Comparison of ENCODE assay signal across 18 cellular contexts in genomic region chrX:153361781-153362397, GRCh38. TPM values are rescaled to one million over a fixed set of nuclear protein-coding genes. Genes with fewer than 3 reads are reported as not detected.
DNase-seq lines count a peak whose midpoint lies in the region; ATAC-seq, FAIRE-seq and TF ChIP-seq lines count a peak whose summit lies in the region.
"Had no signal": no experiment of that assay in that cellular context is flagged by ENCODE, and none has a peak within 500 bp of the region (broad histone marks: within the 10 kb centered on the region; RNA-seq: fewer than 3 reads in every experiment).

No MANE protein-coding gene starts in this region.

- POLR2A ChIA-PET in HepG2 (lab: Yijun Ruan, JAX): no interaction called here

- no peak for TF ChIP-seq POLR2A in HepG2 (IDR thresholded peaks at IDR 0.05; ENCODE audit: insufficient read depth in 1 of 2, low read depth in 2 of 2, low read length in 2 of 2)

- H2AFZ ChIP-seq in HepG2 (ENCODE audit: low read length): no peak overlapping the region

- H3K9me3 ChIP-seq in HepG2 (ENCODE audit: low read length): 0 out of 2 replicates have a peak, but pooled peaks cover 8% of the 10 kb centered on the region
- H3K9me3 ChIP-seq in WERI-Rb-1 (ENCODE audit: severe bottlenecking): peaks cover 21% of the 10 kb centered on the region
- H3K9me3 ChIP-seq: SK-N-SH had no signal

- TF ChIP-seq RAD21 in HepG2 (CRISPR knock-in tag; IDR thresholded peaks at IDR 0.05): no peak

- no TSS peak for BruUV-seq in HepG2 (replicated peaks; lab: Mats Ljungman, UMichigan)

- TF ChIP-seq CTCF in HepG2 (CRISPR knock-in tag; IDR thresholded peaks at IDR 0.05) (no peak), WERI-Rb-1 (IDR thresholded peaks at IDR 0.05; ENCODE audit: low read depth, low read length) (no peak)

- ATAC-seq in HepG2: no peak

- CTCF ChIA-PET in HepG2 (lab: Yijun Ruan, JAX; ENCODE audit: low intra/inter-chr PET ratio, low total read pairs): no interaction called here

- H3K4me3 ChIP-seq in HepG2 (replicated peaks in 1 of 3; ENCODE audit: insufficient read depth in 1 of 3, low read depth in 2 of 3, low read length in 3 of 3) (no peak overlapping the region), WERI-Rb-1 (ENCODE audit: low read depth, low read length) (no peak overlapping the region)

- DNase-seq in NCI-H1694 (lab: John Stamatoyannopoulos, UW) (peak; percentile 1), NCI-H1694 treated with DMSO at 0.1 percent for 48 hours (lab: John Stamatoyannopoulos, UW) (no peak), NCI-H2171 treated with DMSO at 0.1 percent for 48 hours (lab: John Stamatoyannopoulos, UW) (peak; percentile 12), amniotic epithelial cell (ENCODE audit: low read depth) (peak; percentile 54), renal cortical epithelial cell (ENCODE audit: low read depth) (peak; percentile 9), ACHN (no peak), HepG2 (ENCODE audit: low spot score) (no peak), WERI-Rb-1 (no peak)
- DNase-seq: 8988T; CD4-positive, CD25-positive, alpha-beta regulatory T cell; NCI-H1105; NCI-H187 treated with DMSO at 0.1 percent for 48 hours; NCI-H2227 treated with DMSO at 0.1 percent for 48 hours; NCI-H69; SK-N-SH; T-helper 1 cell had no signal

- no peak overlapping the region for H3K27ac ChIP-seq in HepG2 (ENCODE audit: extremely low read length, insufficient read depth, low read length)
- H3K27ac ChIP-seq in WERI-Rb-1: no peak overlapping the region

- in situ Hi-C loops in ACHN (cut with HindIII; ENCODE audit: low pct_ligation_motif_present, low pct_unique_long_range_greater_than_20kb, low sequenced_read_pairs) (no loop called here), HepG2 (cut with HindIII; ENCODE audit: extremely low pct_ligation_motif_present, low pct_unique_long_range_greater_than_20kb) (no loop called here)

- TF ChIP-seq EP300 in HepG2 (IDR thresholded peaks at IDR 0.05; ENCODE audit: low read depth in 2 of 2, low read length in 2 of 2) (no peak), HepG2 (CRISPR knock-in tag; IDR thresholded peaks at IDR 0.05; ENCODE audit: borderline replicate concordance) (no peak)

- no peak overlapping the region for H3K9ac ChIP-seq in HepG2 (ENCODE audit: insufficient read depth, low read depth, low read length)
- H3K9ac ChIP-seq: SK-N-SH had no signal

- H3K79me2 ChIP-seq in HepG2 (ENCODE audit: insufficient read depth, low read length): no peaks in the 10 kb centered on the region

- no peaks in the 10 kb centered on the region for H3K36me3 ChIP-seq in HepG2 (replicated peaks in 1 of 2; ENCODE audit: control insufficient read depth in 1 of 2, insufficient read depth in 2 of 2, low read length in 2 of 2)
- no peaks in the 10 kb centered on the region for H3K36me3 ChIP-seq in WERI-Rb-1

- H3K4me2 ChIP-seq in HepG2 (ENCODE audit: low read depth, low read length): no peak overlapping the region
- H3K4me2 ChIP-seq: SK-N-SH had no signal

- no peak for FAIRE-seq in HepG2 (lab: Jason Lieb, UNC)
- FAIRE-seq: H54 had no signal

- H4K20me1 ChIP-seq in HepG2 (ENCODE audit: insufficient read depth, low read length): no peaks in the 10 kb centered on the region

- WGBS in HepG2 (ENCODE audit: low lambda C conversion rate): no CpG with 5 or more reads among the region's 2 CpGs

- H3K27me3 ChIP-seq in HepG2 (ENCODE audit: control insufficient read depth in 1 of 2, insufficient read depth in 2 of 2, low read length in 2 of 2) (no peaks in the 10 kb centered on the region), WERI-Rb-1 (ENCODE audit: insufficient read depth, low read depth, severe bottlenecking) (peaks cover 34% of the 10 kb centered on the region)

- no peaks in the 10 kb centered on the region for H3K4me1 ChIP-seq in HepG2 (ENCODE audit: insufficient read depth, low read length)

- intact Hi-C loops in HepG2 (cut with micrococcal nuclease; ENCODE audit: unreplicated experiment): no loop called here

RNA-seq across cellular contexts. Expression of gene ZNF275, which starts 27.9 kb away (rescaled TPM):
- total RNA-seq in renal cortical epithelial cell (4.3 and 9.5 TPM in 2 replicates), HepG2 (2016; rRNA removed; fragmentation: Illumina TruSeq; extraction: Trizol) (6.4 and 9.5 TPM in 2 replicates)
- 0.97 and 1.0 TPM in 2 replicates for total RNA-seq in HepG2 (2016; cell fraction: cytosol; rRNA removed; fragmentation: Illumina TruSeq; extraction: Trizol; ENCODE audit: low read depth)
- 6.2 and 8.0 TPM in 2 replicates for total RNA-seq in HepG2 (2016; cell fraction: insoluble cytoplasmic fraction; rRNA removed; fragmentation: Illumina TruSeq; extraction: Trizol)
- total RNA-seq in HepG2 (2016; cell fraction: membrane; rRNA removed; fragmentation: Illumina TruSeq; extraction: Trizol): 4.4 and 4.5 TPM in 2 replicates
- total RNA-seq in HepG2 (2016; cell fraction: nucleus; rRNA removed; fragmentation: Illumina TruSeq; extraction: Trizol): 7.7 and 8.6 TPM in 2 replicates
- polyA plus RNA-seq in HepG2 (2011; rRNA removed): 11.1 and 11.8 TPM in 2 replicates
- 8.5 and 10.9 TPM in 2 replicates for polyA plus RNA-seq in HepG2 (2011; cell fraction: cytosol; rRNA removed)
- polyA plus RNA-seq in HepG2 (2011; cell fraction: nucleus; rRNA removed): 17.6 and 17.9 TPM in 2 replicates
- 6.0 and 6.7 TPM in 2 replicates for polyA plus RNA-seq in HepG2 (2012)
- 0.53 and 0.69 TPM in 2 replicates for polyA plus RNA-seq in HepG2 (2016; cell fraction: cytosol; fragmentation: Illumina TruSeq; extraction: Trizol; ENCODE audit: low read depth)
- polyA plus RNA-seq in HepG2 (2016; cell fraction: insoluble cytoplasmic fraction; fragmentation: Illumina TruSeq; extraction: Trizol; ENCODE audit: low read depth): 8.9 and 9.7 TPM in 2 replicates
- 2.7 and 3.0 TPM in 2 replicates for polyA plus RNA-seq in HepG2 (2016; cell fraction: membrane; fragmentation: Illumina TruSeq; extraction: Trizol; ENCODE audit: low read depth)
- 15.4 and 17.7 TPM in 2 replicates for polyA plus RNA-seq in HepG2 (2016; cell fraction: nucleus; fragmentation: Illumina TruSeq; extraction: Trizol; ENCODE audit: insufficient read depth, low read depth)
- 8.3 and 23.4 TPM in 2 replicates for polyA minus RNA-seq in HepG2 (2011; rRNA and poly(A)+ RNA removed; ENCODE audit: low replicate concordance)
- 8.7 and 10.3 TPM in 2 replicates for polyA minus RNA-seq in HepG2 (2011; cell fraction: cytosol; rRNA and poly(A)+ RNA removed)
- 13.6 and 14.9 TPM in 2 replicates for polyA minus RNA-seq in HepG2 (2011; cell fraction: nucleus; rRNA and poly(A)+ RNA removed)

RNA-seq across cellular contexts. Expression of gene PNMA6E, which starts 39.3 kb away (rescaled TPM):
- 0.05 TPM in 1 of 2 replicates, not detected in the other for total RNA-seq in renal cortical epithelial cell
- total RNA-seq in HepG2 (2016; rRNA removed; fragmentation: Illumina TruSeq; extraction: Trizol): not detected in 2 replicates
- not detected in 2 replicates for total RNA-seq in HepG2 (2016; cell fraction: cytosol; rRNA removed; fragmentation: Illumina TruSeq; extraction: Trizol; ENCODE audit: low read depth)
- not detected in 2 replicates for total RNA-seq in HepG2 (2016; cell fraction: insoluble cytoplasmic fraction; rRNA removed; fragmentation: Illumina TruSeq; extraction: Trizol)
- not detected in 2 replicates for total RNA-seq in HepG2 (2016; cell fraction: membrane; rRNA removed; fragmentation: Illumina TruSeq; extraction: Trizol)
- total RNA-seq in HepG2 (2016; cell fraction: nucleus; rRNA removed; fragmentation: Illumina TruSeq; extraction: Trizol): not detected in 2 replicates
- polyA plus RNA-seq in HepG2 (2011; rRNA removed): not detected in 2 replicates
- not detected in 2 replicates for polyA plus RNA-seq in HepG2 (2011; cell fraction: cytosol; rRNA removed)
- not detected in 2 replicates for polyA plus RNA-seq in HepG2 (2011; cell fraction: nucleus; rRNA removed)
- polyA plus RNA-seq in HepG2 (2012): not detected in 2 replicates
- not detected in 2 replicates for polyA plus RNA-seq in HepG2 (2016; cell fraction: cytosol; fragmentation: Illumina TruSeq; extraction: Trizol; ENCODE audit: low read depth)
- polyA plus RNA-seq in HepG2 (2016; cell fraction: insoluble cytoplasmic fraction; fragmentation: Illumina TruSeq; extraction: Trizol; ENCODE audit: low read depth): not detected in 2 replicates
- not detected in 2 replicates for polyA plus RNA-seq in HepG2 (2016; cell fraction: membrane; fragmentation: Illumina TruSeq; extraction: Trizol; ENCODE audit: low read depth)
- not detected in 2 replicates for polyA plus RNA-seq in HepG2 (2016; cell fraction: nucleus; fragmentation: Illumina TruSeq; extraction: Trizol; ENCODE audit: insufficient read depth, low read depth)
- not detected in 2 replicates for polyA minus RNA-seq in HepG2 (2011; rRNA and poly(A)+ RNA removed; ENCODE audit: low replicate concordance)
- polyA minus RNA-seq in HepG2 (2011; cell fraction: cytosol; rRNA and poly(A)+ RNA removed): not detected in 2 replicates
- not detected in 2 replicates for polyA minus RNA-seq in HepG2 (2011; cell fraction: nucleus; rRNA and poly(A)+ RNA removed)
- total RNA-seq: CD4-positive, CD25-positive, alpha-beta regulatory T cell; MCF 10A had no signal
- polyA plus RNA-seq: CD4-positive, CD25-positive, alpha-beta regulatory T cell; SK-N-SH had no signal

RNA-seq across cellular contexts. Expression of gene PNMA6F, which starts 40.3 kb away (rescaled TPM):
- total RNA-seq in renal cortical epithelial cell (not detected in 2 replicates), HepG2 (2016; rRNA removed; fragmentation: Illumina TruSeq; extraction: Trizol) (not detected in 2 replicates)
- not detected in 2 replicates for total RNA-seq in HepG2 (2016; cell fraction: cytosol; rRNA removed; fragmentation: Illumina TruSeq; extraction: Trizol; ENCODE audit: low read depth)
- not detected in 2 replicates for total RNA-seq in HepG2 (2016; cell fraction: insoluble cytoplasmic fraction; rRNA removed; fragmentation: Illumina TruSeq; extraction: Trizol)
- total RNA-seq in HepG2 (2016; cell fraction: membrane; rRNA removed; fragmentation: Illumina TruSeq; extraction: Trizol): not detected in 2 replicates
- total RNA-seq in HepG2 (2016; cell fraction: nucleus; rRNA removed; fragmentation: Illumina TruSeq; extraction: Trizol): not detected in 2 replicates
- not detected in 2 replicates for polyA plus RNA-seq in HepG2 (2011; rRNA removed)
- not detected in 2 replicates for polyA plus RNA-seq in HepG2 (2011; cell fraction: cytosol; rRNA removed)
- not detected in 2 replicates for polyA plus RNA-seq in HepG2 (2011; cell fraction: nucleus; rRNA removed)
- not detected in 2 replicates for polyA plus RNA-seq in HepG2 (2012)
- polyA plus RNA-seq in HepG2 (2016; cell fraction: cytosol; fragmentation: Illumina TruSeq; extraction: Trizol; ENCODE audit: low read depth): not detected in 2 replicates
- not detected in 2 replicates for polyA plus RNA-seq in HepG2 (2016; cell fraction: insoluble cytoplasmic fraction; fragmentation: Illumina TruSeq; extraction: Trizol; ENCODE audit: low read depth)
- not detected in 2 replicates for polyA plus RNA-seq in HepG2 (2016; cell fraction: membrane; fragmentation: Illumina TruSeq; extraction: Trizol; ENCODE audit: low read depth)
- polyA plus RNA-seq in HepG2 (2016; cell fraction: nucleus; fragmentation: Illumina TruSeq; extraction: Trizol; ENCODE audit: insufficient read depth, low read depth): not detected in 2 replicates
- not detected in 2 replicates for polyA minus RNA-seq in HepG2 (2011; rRNA and poly(A)+ RNA removed; ENCODE audit: low replicate concordance)
- not detected in 2 replicates for polyA minus RNA-seq in HepG2 (2011; cell fraction: cytosol; rRNA and poly(A)+ RNA removed)
- polyA minus RNA-seq in HepG2 (2011; cell fraction: nucleus; rRNA and poly(A)+ RNA removed): not detected in 2 replicates
- total RNA-seq: CD4-positive, CD25-positive, alpha-beta regulatory T cell; MCF 10A had no signal
- polyA plus RNA-seq: CD4-positive, CD25-positive, alpha-beta regulatory T cell; SK-N-SH had no signal

RNA-seq across cellular contexts. Expression of gene ZFP92, which starts 49.4 kb away (rescaled TPM):
- total RNA-seq in renal cortical epithelial cell (0.35 and 4.6 TPM in 2 replicates), HepG2 (2016; rRNA removed; fragmentation: Illumina TruSeq; extraction: Trizol) (0.02 and 0.03 TPM in 2 replicates)
- total RNA-seq in HepG2 (2016; cell fraction: cytosol; rRNA removed; fragmentation: Illumina TruSeq; extraction: Trizol; ENCODE audit: low read depth): not detected in 2 replicates
- total RNA-seq in HepG2 (2016; cell fraction: insoluble cytoplasmic fraction; rRNA removed; fragmentation: Illumina TruSeq; extraction: Trizol): 0.02 and 0.03 TPM in 2 replicates
- not detected in 2 replicates for total RNA-seq in HepG2 (2016; cell fraction: membrane; rRNA removed; fragmentation: Illumina TruSeq; extraction: Trizol)
- not detected in 2 replicates for total RNA-seq in HepG2 (2016; cell fraction: nucleus; rRNA removed; fragmentation: Illumina TruSeq; extraction: Trizol)
- polyA plus RNA-seq in HepG2 (2011; rRNA removed): not detected in 2 replicates
- polyA plus RNA-seq in HepG2 (2011; cell fraction: cytosol; rRNA removed): not detected in 2 replicates
- 0.03 TPM in 1 of 2 replicates, not detected in the other for polyA plus RNA-seq in HepG2 (2011; cell fraction: nucleus; rRNA removed)
- polyA plus RNA-seq in HepG2 (2012): 0.03 TPM in 1 of 2 replicates, not detected in the other
- polyA plus RNA-seq in HepG2 (2016; cell fraction: cytosol; fragmentation: Illumina TruSeq; extraction: Trizol; ENCODE audit: low read depth): not detected in 2 replicates
- not detected in 2 replicates for polyA plus RNA-seq in HepG2 (2016; cell fraction: insoluble cytoplasmic fraction; fragmentation: Illumina TruSeq; extraction: Trizol; ENCODE audit: low read depth)
- not detected in 2 replicates for polyA plus RNA-seq in HepG2 (2016; cell fraction: membrane; fragmentation: Illumina TruSeq; extraction: Trizol; ENCODE audit: low read depth)
- polyA plus RNA-seq in HepG2 (2016; cell fraction: nucleus; fragmentation: Illumina TruSeq; extraction: Trizol; ENCODE audit: insufficient read depth, low read depth): not detected in 2 replicates
- not detected in 2 replicates for polyA minus RNA-seq in HepG2 (2011; rRNA and poly(A)+ RNA removed; ENCODE audit: low replicate concordance)
- polyA minus RNA-seq in HepG2 (2011; cell fraction: cytosol; rRNA and poly(A)+ RNA removed): not detected in 2 replicates
- not detected in 2 replicates for polyA minus RNA-seq in HepG2 (2011; cell fraction: nucleus; rRNA and poly(A)+ RNA removed)
- total RNA-seq: MCF 10A had no signal

Comparison
In these comparisons a context has a peak if more than half of its experiments do, and no peak if none do; other contexts are left out.
1. DNase-seq: peak in NCI-H1694 (single experiment), NCI-H2171 treated with DMSO at 0.1 percent for 48 hours (single experiment), amniotic epithelial cell (single experiment) and renal cortical epithelial cell (single experiment); none in NCI-H1694 treated with DMSO at 0.1 percent for 48 hours (single experiment), ACHN (single experiment), HepG2 (single experiment) and WERI-Rb-1 (single experiment).